19 cellular contexts compared by ENCODE assay signal in the genomic region with DNA sequence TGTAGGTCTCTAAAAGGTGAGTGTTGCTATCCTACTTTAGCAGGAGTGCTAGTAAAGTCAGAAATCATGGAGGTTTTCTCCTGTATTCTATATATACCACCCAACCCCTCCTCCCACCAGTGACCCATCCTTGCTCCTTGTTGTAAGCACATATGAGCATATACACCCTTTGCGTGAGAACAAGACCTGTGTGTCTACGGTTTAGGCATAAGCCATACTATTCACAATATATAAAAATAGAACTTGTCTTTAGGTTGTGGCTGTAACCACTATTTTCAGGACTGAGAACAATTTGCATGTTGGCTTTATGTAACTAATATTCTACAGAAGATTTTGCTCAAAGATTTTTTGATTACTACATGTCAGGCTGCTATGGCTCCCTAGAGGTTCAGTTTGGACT. TPM values are rescaled to one million over a fixed set of nuclear protein-coding genes. Genes with fewer than 3 reads are reported as not detected.
DNase-seq lines count a peak whose midpoint lies in the region; ATAC-seq and TF ChIP-seq lines count a peak whose summit lies in the region.
"Had no signal": no experiment of that assay in that cellular context is flagged by ENCODE, and none has a peak within 500 bp of the region (broad histone marks: within the 10 kb centered on the region; RNA-seq: fewer than 3 reads in every experiment).

No MANE protein-coding gene starts in this region.

- no peak overlapping the region for H3K4me3 ChIP-seq in smooth muscle cell
- H3K4me3 ChIP-seq: right atrium auricular region, SK-N-MC had no signal

- DNase-seq in smooth muscle cell (lab: John Stamatoyannopoulos, UW; ENCODE audit: unreplicated experiment): no peak
- DNase-seq in NOMO-1 treated with dmso at 0.1 percent for 144 hours (lab: John Stamatoyannopoulos, UW; ENCODE audit: unreplicated experiment): no peak
- DNase-seq in glomerular visceral epithelial cell (ENCODE audit: extremely low spot score): no peak
- DNase-seq: activated CD4-positive, alpha-beta T cell treated with anti-CD3 and anti-CD28 coated beads, Interleukin-2, amount 10 ng/mL, durations not matched to agents 7 days and 5 days; activated T-cell treated with anti-CD3 and anti-CD28 coated beads for 4 hours; AML-193; Karpas-422; left ventricle myocardium superior; NCI-H1105; NCI-H2107; NCI-H69; occipital lobe had no signal

- TF ChIP-seq CTCF in smooth muscle cell (IDR thresholded peaks at IDR 0.05; ENCODE audit: borderline replicate concordance, insufficient read depth, poor library complexity, severe bottlenecking): no peak

- no peaks in the 10 kb centered on the region for H4K20me1 ChIP-seq in smooth muscle cell (ENCODE audit: low read depth)

- peak overlapping the region; percentile 78 for H3K27ac ChIP-seq in smooth muscle cell (ENCODE audit: low read depth)
- H3K27ac ChIP-seq: right atrium auricular region, SK-N-MC had no signal

- no peaks in the 10 kb centered on the region for H3K27me3 ChIP-seq in smooth muscle cell (ENCODE audit: low read depth)
- H3K27me3 ChIP-seq: right atrium auricular region had no signal

- ATAC-seq in GM19023 (IDR thresholded peaks at IDR 0.05; ENCODE audit: unreplicated experiment) (peak; percentile 60), GM21786 (IDR thresholded peaks at IDR 0.05; ENCODE audit: unreplicated experiment) (peak; percentile 70), HG03159 (IDR thresholded peaks at IDR 0.05; ENCODE audit: unreplicated experiment) (peak; percentile 52), HG03342 (IDR thresholded peaks at IDR 0.05; ENCODE audit: unreplicated experiment) (no peak)
- ATAC-seq: left ventricle myocardium superior, Panc1 had no signal

- no peaks in the 10 kb centered on the region for H3K9me3 ChIP-seq in smooth muscle cell (replicated peaks; ENCODE audit: low read depth)
- H3K9me3 ChIP-seq: right atrium auricular region had no signal

- no peaks in the 10 kb centered on the region for H3K36me3 ChIP-seq in smooth muscle cell (ENCODE audit: low read depth)

- 97% methylated on average over 2 of the region's 2 CpGs for WGBS in smooth muscle cell (ENCODE audit: low lambda C conversion rate)

- no peak overlapping the region for H3K9ac ChIP-seq in smooth muscle cell (ENCODE audit: low read depth)

- H3K79me2 ChIP-seq in smooth muscle cell (ENCODE audit: low read depth): no peaks in the 10 kb centered on the region

- no peaks in the 10 kb centered on the region for H3F3A ChIP-seq in smooth muscle cell (ENCODE audit: low read depth)

- H3K4me2 ChIP-seq in smooth muscle cell: no peak overlapping the region

- H2AFZ ChIP-seq in smooth muscle cell (ENCODE audit: low read depth): no peak overlapping the region

- no peaks in the 10 kb centered on the region for H3K4me1 ChIP-seq in smooth muscle cell (ENCODE audit: low read depth)
- H3K4me1 ChIP-seq: right atrium auricular region had no signal

RNA-seq across cellular contexts. Expression of a gene that starts 59.1 kb away (rescaled TPM):
- total RNA-seq in smooth muscle cell: 132 and 135 TPM in 2 replicates
- 60.3 and 70.2 TPM in 2 replicates for polyA plus RNA-seq in smooth muscle cell

RNA-seq across cellular contexts. Expression of a gene that starts 59.4 kb away (rescaled TPM):
- total RNA-seq in smooth muscle cell: 28.6 and 35.8 TPM in 2 replicates
- polyA plus RNA-seq in smooth muscle cell: 27.4 and 29.0 TPM in 2 replicates
